In the genomic region with DNA sequence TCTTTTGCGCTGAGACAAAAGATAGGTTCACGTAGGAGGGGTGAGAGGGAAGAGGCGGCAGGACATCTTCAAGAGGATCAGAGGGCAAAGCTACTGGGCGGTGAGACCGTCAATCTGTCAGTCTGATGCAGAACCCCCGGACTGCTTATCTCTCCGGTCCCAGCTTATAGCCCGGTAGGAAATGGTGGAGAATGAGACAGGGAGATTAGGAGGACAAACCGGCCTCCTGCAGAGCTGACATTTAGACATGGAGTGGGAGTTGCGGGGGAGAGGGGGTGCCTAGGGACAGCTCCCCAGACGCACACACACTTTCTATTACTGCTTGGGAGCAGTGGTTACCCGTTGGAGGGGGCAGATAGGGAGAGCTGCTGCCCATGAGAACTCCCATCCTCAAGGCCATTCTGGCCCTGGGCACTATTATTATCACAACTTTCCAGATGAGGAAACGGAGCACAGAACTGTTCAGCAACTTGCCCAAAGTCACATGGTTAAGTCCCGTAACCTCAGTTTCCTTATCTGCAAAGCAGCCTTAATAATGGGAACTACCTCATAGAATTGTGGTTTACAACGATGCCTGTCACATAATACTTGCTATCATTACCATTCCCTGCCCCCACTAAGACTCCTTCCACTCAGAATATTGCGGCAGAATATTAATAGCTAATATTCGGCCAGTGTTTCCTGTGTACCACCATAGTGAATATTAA, we compare ENCODE assay signal across 8 cellular contexts. TPM values are rescaled to one million over a fixed set of nuclear protein-coding genes. Genes with fewer than 3 reads are reported as not detected.
DNase-seq lines count a peak whose midpoint lies in the region; ATAC-seq and TF ChIP-seq lines count a peak whose summit lies in the region.

No MANE protein-coding gene starts in this region.

- H3K27ac ChIP-seq in H9 (ENCODE audit: insufficient read length, low read depth, low read length): peak overlapping the region; percentile 73

- no peak overlapping the region for H3K56ac ChIP-seq in H9 (ENCODE audit: insufficient read length, low read depth, low read length)

- H3K27me3 ChIP-seq in H9 (ENCODE audit: insufficient read depth, low read length): no peaks in the 10 kb centered on the region

- peaks cover 3% of the 10 kb centered on the region for H3K23me2 ChIP-seq in H9 (ENCODE audit: insufficient read length, low read depth, low read length, poor library complexity, severe bottlenecking)

- H3K27me3 Mint-ChIP-seq in H9 (ENCODE audit: low read depth) (no peaks in the 10 kb centered on the region), T-helper 17 cell (no peaks in the 10 kb centered on the region)

- H4K20me1 ChIP-seq in H9 (ENCODE audit: control insufficient read depth, insufficient read depth, insufficient read length): no peaks in the 10 kb centered on the region

- H3K27ac Mint-ChIP-seq in H9 (peak overlapping the region; percentile 77 to 98 (median 96)), T-helper 17 cell (peak overlapping the region; percentile 98)

- H3K4me1 Mint-ChIP-seq in H9 (peaks cover 5 to 12% of the 10 kb centered on the region in 2 experiments), T-helper 17 cell (peaks cover 15% of the 10 kb centered on the region)

- H3K79me2 ChIP-seq in H9 (ENCODE audit: insufficient read depth, low read length): no peaks in the 10 kb centered on the region

- H2BK12ac ChIP-seq in H9 (ENCODE audit: insufficient read length, low read depth, low read length): no peak overlapping the region

- no peak overlapping the region for H2AFZ ChIP-seq in H9 (ENCODE audit: low read length)

- H4K8ac ChIP-seq in H9 (replicated peaks; ENCODE audit: insufficient read length, low read depth, low read length): no peak overlapping the region

- no peak for TF ChIP-seq CTCF in H9 (conservative IDR thresholded peaks at IDR 0.05)
- TF ChIP-seq CTCF in fibroblast of villous mesenchyme (IDR thresholded peaks at IDR 0.05; ENCODE audit: insufficient read depth, low read depth, low read length): no peak

- no peak overlapping the region for H2BK120ac ChIP-seq in H9 (ENCODE audit: low read depth, low read length, poor library complexity, severe bottlenecking)

- ATAC-seq in T-helper 17 cell (no peak), HG03139 (IDR thresholded peaks at IDR 0.05; ENCODE audit: unreplicated experiment) (no peak), HG02973 (IDR thresholded peaks at IDR 0.05; ENCODE audit: unreplicated experiment) (no peak), HG03097 (IDR thresholded peaks at IDR 0.05; ENCODE audit: low FRiP score, unreplicated experiment) (no peak)

- no peak overlapping the region for H3K4ac ChIP-seq in H9 (ENCODE audit: low read depth, low read length)

- H3K9me3 ChIP-seq in H9 (ENCODE audit: control insufficient read depth, low read depth, low read length): no peaks in the 10 kb centered on the region
- no peaks in the 10 kb centered on the region for H3K9me3 ChIP-seq in T-helper 17 cell (ENCODE audit: control insufficient read depth, low read length, poor library complexity, severe bottlenecking)

- H3K9me3 Mint-ChIP-seq in H9: peaks cover 76 to 78% of the 10 kb centered on the region in 2 experiments

- H3K23ac ChIP-seq in H9 (ENCODE audit: insufficient read length, low read depth, low read length): no peak overlapping the region

- no peaks in the 10 kb centered on the region for H3K4me1 ChIP-seq in H9 (ENCODE audit: insufficient read depth, low read length)

- H3K36me3 Mint-ChIP-seq in H9 (ENCODE audit: insufficient read depth in 1 of 3, low read depth in 3 of 3): peaks cover 18 to 28% (median 26%) of the 10 kb centered on the region in 3 experiments
- H3K36me3 Mint-ChIP-seq in T-helper 17 cell (ENCODE audit: low read depth): no peaks in the 10 kb centered on the region

- WGBS in H9 (ENCODE audit: extremely low coverage, insufficient read length, low lambda C conversion rate): no CpG with 5 or more reads among the region's 17 CpGs

- H2BK5ac ChIP-seq in H9 (ENCODE audit: insufficient read length, low read length): no peak overlapping the region

- H3T11ph ChIP-seq in H9 (ENCODE audit: low read length): no peak overlapping the region

- H4K91ac ChIP-seq in H9 (ENCODE audit: insufficient read length, low read depth, low read length): no peak overlapping the region

- no peak overlapping the region for H2AK5ac ChIP-seq in H9 (ENCODE audit: insufficient read length, low read length)

- H3K18ac ChIP-seq in H9 (ENCODE audit: insufficient read length, low read depth, low read length): no peak overlapping the region

- no peak overlapping the region for H2BK15ac ChIP-seq in H9 (ENCODE audit: low read depth, low read length)

- peak overlapping the region; percentile 88 to 95 for H3K4me3 Mint-ChIP-seq in H9
- H3K4me3 Mint-ChIP-seq in T-helper 17 cell: peak overlapping the region; percentile 97

- H3K79me1 ChIP-seq in H9 (ENCODE audit: insufficient read depth, low read depth, low read length, poor library complexity, severe bottlenecking): no peaks in the 10 kb centered on the region

- H3K4me3 ChIP-seq in fibroblast of villous mesenchyme (ENCODE audit: low read depth, low read length): peak overlapping the region; percentile 74
- peak overlapping the region; percentile 60 for H3K4me3 ChIP-seq in skeletal muscle cell (ENCODE audit: low read depth, low read length)

- no peak overlapping the region for H3K14ac ChIP-seq in H9 (ENCODE audit: insufficient read depth, low read length)

- DNase-seq in H9: no peak
- no peak for DNase-seq in T-helper 17 cell
- no peak for DNase-seq in fibroblast of villous mesenchyme (ENCODE audit: low read depth)
- DNase-seq in skeletal muscle cell (ENCODE audit: low read depth): no peak
- DNase-seq in activated gamma-delta T cell treated with Interleukin-2 at 50 U/mL for 16 hours: no peak

- H4K5ac ChIP-seq in H9 (ENCODE audit: insufficient read length, low read depth, low read length): no peak overlapping the region

- H3K4me2 ChIP-seq in H9 (ENCODE audit: insufficient read depth, insufficient read length, low read length): peak overlapping the region; percentile 87

- no peak overlapping the region for H2BK20ac ChIP-seq in H9 (ENCODE audit: low read depth, low read length, poor library complexity, severe bottlenecking)

- peak overlapping the region; percentile 95 for H3K9ac ChIP-seq in H9 (ENCODE audit: extremely low read depth, insufficient read length, low read length)

RNA-seq across cellular contexts. Expression of gene HDAC6, which starts 1.1 kb away (rescaled TPM):
- total RNA-seq in H9 (2021): 52.8 and 57.9 TPM in 2 replicates
- total RNA-seq in T-helper 17 cell: 10 to 100 TPM; 83.4 to 84.4 TPM
- 22.5 and 29.4 TPM in 2 replicates for total RNA-seq in fibroblast of villous mesenchyme

RNA-seq across cellular contexts. Expression of gene GATA1, which starts 14.3 kb away (rescaled TPM):
- total RNA-seq in H9 (2021) (not detected in 2 replicates), T-helper 17 cell (1 to 10 TPM in 1 of 2 donors, under 1 TPM in 1; 0.32 to 7.6 TPM), fibroblast of villous mesenchyme (not detected in 2 replicates)

RNA-seq across cellular contexts. Expression of gene ERAS, which starts 25.6 kb away (rescaled TPM):
- total RNA-seq in H9 (2021) (0.18 TPM in 1 of 2 replicates, not detected in the other), T-helper 17 cell (not detected), fibroblast of villous mesenchyme (not detected in 2 replicates)

RNA-seq across cellular contexts. Expression of gene PCSK1N, which starts 34.7 kb away (rescaled TPM):
- 3.9 and 4.0 TPM in 2 replicates for total RNA-seq in H9 (2021)
- total RNA-seq in T-helper 17 cell: 10 to 100 TPM in 1 of 2 donors, 1 to 10 TPM in 1; 9.6 to 14.2 TPM
- total RNA-seq in fibroblast of villous mesenchyme: 0.32 TPM in 1 of 2 replicates, not detected in the other

RNA-seq across cellular contexts. Expression of gene GLOD5, which starts 39.2 kb away (rescaled TPM):
- total RNA-seq in H9 (2021) (not detected in 2 replicates), T-helper 17 cell (not detected), fibroblast of villous mesenchyme (not detected in 2 replicates)
